ENCODE assay signal across 1 cellular context in genomic region chr5:151288180-151288579, GRCh38.
TF ChIP-seq lines count a peak whose summit lies in the region.

No MANE protein-coding gene starts in this region.

TF ChIP-seq in HCT116, 20 proteins besides CTCF, POLR2A, EP300 and RAD21 (continued from another document):
- TF ChIP-seq REST (IDR thresholded peaks at IDR 0.05; ENCODE audit: low read depth) (no peak), ZBTB33 (IDR thresholded peaks at IDR 0.05; ENCODE audit: extremely low read depth, insufficient replicate concordance, low read length) (no peak), EZH2phosphoT487 (IDR thresholded peaks at IDR 0.05; ENCODE audit: borderline replicate concordance) (no peak), CEBPB (IDR thresholded peaks at IDR 0.05; ENCODE audit: low read depth) (no peak), JUND (IDR thresholded peaks at IDR 0.05) (peak; percentile 79), SIN3A (IDR thresholded peaks at IDR 0.05; ENCODE audit: low read depth) (0 out of 2 replicates have a peak, but pooled peaks have one; percentile 32), CBX3 (IDR thresholded peaks at IDR 0.05; ENCODE audit: low read depth) (peak; percentile 79; the same call in 1 of the 2 replicates)
